11 cellular contexts compared by ENCODE assay signal in the genomic region with DNA sequence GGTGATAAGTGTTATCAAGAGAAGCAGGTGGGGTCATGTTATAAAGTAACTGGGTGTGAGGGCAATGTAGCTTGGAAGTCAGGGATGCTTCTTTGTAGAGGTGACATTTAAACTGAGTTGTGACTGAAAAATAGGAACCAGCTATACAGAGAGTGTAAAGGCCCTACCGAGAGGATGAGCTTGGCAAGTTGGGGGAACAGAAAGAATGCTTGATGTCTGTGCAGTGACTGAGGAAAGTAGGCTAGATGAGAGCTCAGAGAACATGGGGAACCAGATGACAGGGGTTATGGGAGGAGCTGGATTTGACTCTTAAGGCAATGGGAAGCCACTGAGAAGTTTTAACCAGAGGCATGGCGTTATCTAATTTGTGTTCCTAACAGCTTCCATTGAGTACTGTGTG.
DNase-seq lines count a peak whose midpoint lies in the region; ATAC-seq lines count a peak whose summit lies in the region.
"Had no signal": no experiment of that assay in that cellular context is flagged by ENCODE, and none has a peak within 500 bp of the region (broad histone marks: within the 10 kb centered on the region; RNA-seq: fewer than 3 reads in every experiment).

No MANE protein-coding gene starts in this region.

- H3K27ac Mint-ChIP-seq in T-helper 2 cell treated with Interferon-gamma antibody and Interleukin-4, amounts not matched to agents 5 μg/mL and 100 μg/mL, for 36 hours = peak overlapping the region; percentile 88
- H3K27ac Mint-ChIP-seq in T-helper 17 cell = peak overlapping the region; percentile 99
- H3K27ac Mint-ChIP-seq in stimulated activated effector memory CD8-positive, alpha-beta T cell treated with anti-CD3 and anti-CD28 coated beads, Interleukin-12 subunit alpha, Interleukin-12 subunit beta, amount 100 ng/mL, for 72 hours = peak overlapping the region; percentile 97

- no peak for ATAC-seq in T-helper 17 cell
- ATAC-seq in stimulated activated effector memory CD8-positive, alpha-beta T cell treated with anti-CD3 and anti-CD28 coated beads, Interleukin-12 subunit alpha, Interleukin-12 subunit beta, amount 100 ng/mL, for 72 hours = no peak

- no peaks in the 10 kb centered on the region for H3K9me3 Mint-ChIP-seq in T-helper 2 cell treated with Interferon-gamma antibody and Interleukin-4, amounts not matched to agents 5 μg/mL and 100 μg/mL, for 36 hours
- no peaks in the 10 kb centered on the region for H3K9me3 Mint-ChIP-seq in stimulated activated effector memory CD8-positive, alpha-beta T cell treated with anti-CD3 and anti-CD28 coated beads, Interleukin-12 subunit alpha, Interleukin-12 subunit beta, amount 100 ng/mL, for 72 hours

- no peaks in the 10 kb centered on the region for H3K9me3 ChIP-seq in T-helper 17 cell (ENCODE audit: control insufficient read depth, low read length, poor library complexity, severe bottlenecking)
- H3K9me3 ChIP-seq: A549 had no signal

- no peak for DNase-seq in T-helper 2 cell treated with Interferon-gamma antibody and Interleukin-4, amounts not matched to agents 5 μg/mL and 100 μg/mL, for 36 hours (ENCODE audit: low spot score)
- DNase-seq in T-helper 2 cell (no peak), T-helper 17 cell (no peak), epithelial cell of prostate (ENCODE audit: low read depth, low spot score) (no peak), middle frontal gyrus (ENCODE audit: extremely low spot score, low spot score) (no peak), KG1 (lab: John Stamatoyannopoulos, UW) (no peak), COLO668 (lab: John Stamatoyannopoulos, UW; ENCODE audit: unreplicated experiment) (no peak)
- DNase-seq in stimulated activated effector memory CD8-positive, alpha-beta T cell treated with anti-CD3 and anti-CD28 coated beads, Interleukin-12 subunit alpha, Interleukin-12 subunit beta, amount 100 ng/mL, for 72 hours (ENCODE audit: low spot score in 2 of 2) = no peak
- DNase-seq: GDM1, NCI-H2171 had no signal

- no peaks in the 10 kb centered on the region for H3K27me3 Mint-ChIP-seq in T-helper 2 cell treated with Interferon-gamma antibody and Interleukin-4, amounts not matched to agents 5 μg/mL and 100 μg/mL, for 36 hours (ENCODE audit: low read depth)
- H3K27me3 Mint-ChIP-seq in T-helper 17 cell = no peaks in the 10 kb centered on the region

- peak overlapping the region; percentile 66 for H3K4me3 Mint-ChIP-seq in T-helper 2 cell treated with Interferon-gamma antibody and Interleukin-4, amounts not matched to agents 5 μg/mL and 100 μg/mL, for 36 hours
- peak overlapping the region; percentile 77 for H3K4me3 Mint-ChIP-seq in T-helper 17 cell
- peak overlapping the region; percentile 61 for H3K4me3 Mint-ChIP-seq in stimulated activated effector memory CD8-positive, alpha-beta T cell treated with anti-CD3 and anti-CD28 coated beads, Interleukin-12 subunit alpha, Interleukin-12 subunit beta, amount 100 ng/mL, for 72 hours

- peaks cover 95% of the 10 kb centered on the region for H3K4me1 Mint-ChIP-seq in T-helper 2 cell treated with Interferon-gamma antibody and Interleukin-4, amounts not matched to agents 5 μg/mL and 100 μg/mL, for 36 hours (ENCODE audit: low read depth)
- peaks cover 87% of the 10 kb centered on the region for H3K4me1 Mint-ChIP-seq in T-helper 17 cell
- H3K4me1 Mint-ChIP-seq in stimulated activated effector memory CD8-positive, alpha-beta T cell treated with anti-CD3 and anti-CD28 coated beads, Interleukin-12 subunit alpha, Interleukin-12 subunit beta, amount 100 ng/mL, for 72 hours = peaks cover 87% of the 10 kb centered on the region

- peak overlapping the region; percentile 38 for H3K27ac ChIP-seq in epithelial cell of prostate

- peaks cover 82% of the 10 kb centered on the region for H3K36me3 Mint-ChIP-seq in T-helper 2 cell treated with Interferon-gamma antibody and Interleukin-4, amounts not matched to agents 5 μg/mL and 100 μg/mL, for 36 hours (ENCODE audit: low read depth)
- peaks cover 8% of the 10 kb centered on the region for H3K36me3 Mint-ChIP-seq in T-helper 17 cell (ENCODE audit: low read depth)
- H3K36me3 Mint-ChIP-seq in stimulated activated effector memory CD8-positive, alpha-beta T cell treated with anti-CD3 and anti-CD28 coated beads, Interleukin-12 subunit alpha, Interleukin-12 subunit beta, amount 100 ng/mL, for 72 hours = peaks cover 87% of the 10 kb centered on the region
